13 cellular contexts compared by ENCODE assay signal in the genomic region with DNA sequence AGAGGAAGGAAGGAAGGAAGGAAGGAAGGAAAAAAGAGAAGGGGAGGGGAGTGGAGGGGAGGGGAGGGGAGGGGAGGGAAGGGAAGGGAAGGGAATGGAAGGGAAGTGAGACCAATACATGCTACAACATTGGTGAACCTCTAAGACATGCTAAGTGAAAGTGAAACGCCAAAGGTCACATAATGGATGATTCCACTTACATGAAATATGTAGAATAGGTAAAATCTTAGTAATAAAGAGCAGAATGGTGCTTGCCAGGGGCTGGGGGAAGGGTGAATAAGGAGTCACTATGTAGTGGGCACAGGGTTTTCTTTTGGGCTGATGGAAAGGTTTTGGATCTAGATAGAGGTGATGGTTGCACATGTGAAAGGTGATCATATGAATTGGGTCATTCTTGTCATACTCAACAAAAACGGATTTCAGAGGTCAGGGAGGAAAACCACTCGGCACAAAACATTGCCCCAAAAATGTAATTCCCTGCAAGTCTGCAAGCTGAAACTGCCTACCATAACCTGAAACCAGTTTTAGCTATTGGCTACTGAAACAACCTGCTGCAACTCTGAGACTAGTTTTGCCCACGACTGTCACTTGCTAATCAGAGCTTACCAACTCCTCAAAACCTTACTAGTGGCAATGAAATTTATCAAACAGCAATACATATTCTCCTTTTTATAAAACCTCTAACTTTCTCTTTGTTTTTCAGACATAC. TPM values are rescaled to one million over a fixed set of nuclear protein-coding genes. Genes with fewer than 3 reads are reported as not detected.
DNase-seq lines count a peak whose midpoint lies in the region; ATAC-seq and TF ChIP-seq lines count a peak whose summit lies in the region.
"Had no signal": no experiment of that assay in that cellular context is flagged by ENCODE, and none has a peak within 500 bp of the region (broad histone marks: within the 10 kb centered on the region; RNA-seq: fewer than 3 reads in every experiment).

No MANE protein-coding gene starts in this region.

- peaks cover 7% of the 10 kb centered on the region for H3K9me3 Mint-ChIP-seq in activated CD8-positive, alpha-beta memory T cell treated with anti-CD3 and anti-CD28 coated beads, Interleukin-2, amount 10 ng/mL, durations not matched to agents 7 days and 5 days (ENCODE audit: low read depth)
- peaks cover 4 to 24% (median 9%) of the 10 kb centered on the region in 11 donors for H3K9me3 Mint-ChIP-seq in naive thymus-derived CD4-positive, alpha-beta T cell

- peak; percentile 12 for ATAC-seq in activated CD8-positive, alpha-beta memory T cell treated with anti-CD3 and anti-CD28 coated beads, Interleukin-2, amount 10 ng/mL, durations not matched to agents 7 days and 5 days
- ATAC-seq in GM21526 (IDR thresholded peaks at IDR 0.05; ENCODE audit: low FRiP score, unreplicated experiment) (peak; percentile 78), HG03354 (IDR thresholded peaks at IDR 0.05; ENCODE audit: poor library complexity, severe bottlenecking, unreplicated experiment) (peak; percentile 75), lower lobe of right lung (no peak)
- no peak for ATAC-seq in naive thymus-derived CD4-positive, alpha-beta T cell

- H3K4me1 Mint-ChIP-seq in activated CD8-positive, alpha-beta memory T cell treated with anti-CD3 and anti-CD28 coated beads, Interleukin-2, amount 10 ng/mL, durations not matched to agents 7 days and 5 days: peaks cover 6% of the 10 kb centered on the region
- H3K4me1 Mint-ChIP-seq in naive thymus-derived CD4-positive, alpha-beta T cell: peaks cover 6 to 19% (median 13%) of the 10 kb centered on the region in 7 donors
- H3K4me1 Mint-ChIP-seq: nephron had no signal

- H3K4me3 Mint-ChIP-seq in activated CD8-positive, alpha-beta memory T cell treated with anti-CD3 and anti-CD28 coated beads, Interleukin-2, amount 10 ng/mL, durations not matched to agents 7 days and 5 days: peak overlapping the region; percentile 16
- peak overlapping the region in 6 of 10 donors; percentile 4 to 45 (median 10) for H3K4me3 Mint-ChIP-seq in naive thymus-derived CD4-positive, alpha-beta T cell
- H3K4me3 Mint-ChIP-seq: nephron, type B pancreatic cell had no signal

- H3K36me3 ChIP-seq in naive thymus-derived CD4-positive, alpha-beta T cell (ENCODE audit: control insufficient read depth in 2 of 3, insufficient read depth in 3 of 3, low read length in 3 of 3): no peaks in the 10 kb centered on the region
- no peaks in the 10 kb centered on the region for H3K36me3 ChIP-seq in lower lobe of right lung

- in situ Hi-C loops in GM13977 (cut with MboI; ENCODE audit: low pct_unique_long_range_greater_than_20kb, low sequenced_read_pairs, unreplicated experiment): no loop called here

- H3K36me3 Mint-ChIP-seq in activated CD8-positive, alpha-beta memory T cell treated with anti-CD3 and anti-CD28 coated beads, Interleukin-2, amount 10 ng/mL, durations not matched to agents 7 days and 5 days: no peaks in the 10 kb centered on the region
- H3K36me3 Mint-ChIP-seq in naive thymus-derived CD4-positive, alpha-beta T cell: peaks cover 7 to 29% (median 21%) of the 10 kb centered on the region in 5 donors
- H3K36me3 Mint-ChIP-seq: type B pancreatic cell had no signal

- H3K4me1 ChIP-seq in naive thymus-derived CD4-positive, alpha-beta T cell (ENCODE audit: control insufficient read depth in 2 of 2, insufficient read depth in 2 of 2, low read length in 2 of 2): no peaks in the 10 kb centered on the region
- H3K4me1 ChIP-seq in lower lobe of right lung: no peaks in the 10 kb centered on the region

- CTCF ChIA-PET in activated CD8-positive, alpha-beta memory T cell treated with anti-CD3 and anti-CD28 coated beads, Interleukin-2, amount 10 ng/mL, durations not matched to agents 7 days and 5 days (lab: Charles Lee): no interaction called here
- CTCF ChIA-PET in naive thymus-derived CD4-positive, alpha-beta T cell (lab: Charles Lee): interaction anchor here (0.6 kb wide), 1 partner anchor 13 kb away, joined by 4 read pairs; no protein-coding TSS in a partner anchor

- no peaks in the 10 kb centered on the region for H3K27me3 Mint-ChIP-seq in activated CD8-positive, alpha-beta memory T cell treated with anti-CD3 and anti-CD28 coated beads, Interleukin-2, amount 10 ng/mL, durations not matched to agents 7 days and 5 days
- H3K27me3 Mint-ChIP-seq in naive thymus-derived CD4-positive, alpha-beta T cell: no peaks in the 10 kb centered on the region
- H3K27me3 Mint-ChIP-seq: type B pancreatic cell had no signal

- no peak overlapping the region for H3K4me3 ChIP-seq in naive thymus-derived CD4-positive, alpha-beta T cell (ENCODE audit: low read length)
- H3K4me3 ChIP-seq in lower lobe of right lung: no peak overlapping the region

- peak overlapping the region; percentile 22 for H3K27ac Mint-ChIP-seq in activated CD8-positive, alpha-beta memory T cell treated with anti-CD3 and anti-CD28 coated beads, Interleukin-2, amount 10 ng/mL, durations not matched to agents 7 days and 5 days
- H3K27ac Mint-ChIP-seq in naive thymus-derived CD4-positive, alpha-beta T cell: peak overlapping the region in 6 of 9 donors; percentile 2 to 71 (median 26)
- H3K27ac Mint-ChIP-seq: nephron, type B pancreatic cell had no signal

- POLR2A ChIA-PET in naive thymus-derived CD4-positive, alpha-beta T cell (lab: Charles Lee): no interaction called here

- intact Hi-C loops in naive thymus-derived CD4-positive, alpha-beta T cell (cut with micrococcal nuclease): no loop called here
- intact Hi-C loops in lower lobe of right lung (cut with DNase I): no loop called here

- no peak for DNase-seq in activated CD8-positive, alpha-beta memory T cell treated with anti-CD3 and anti-CD28 coated beads, Interleukin-2, amount 10 ng/mL, durations not matched to agents 7 days and 5 days
- no peak for DNase-seq in activated CD8-positive, alpha-beta memory T cell treated with anti-CD3 and anti-CD28 coated beads, Interleukin-2, amount 50 U/mL, for 4 hours
- no peak for DNase-seq in naive thymus-derived CD4-positive, alpha-beta T cell
- DNase-seq in lower lobe of right lung (no peak), GM13977 (ENCODE audit: low spot score) (no peak), SHP77 (lab: John Stamatoyannopoulos, UW) (no peak)
- DNase-seq: activated effector memory CD4-positive, alpha-beta T cell treated with anti-CD3 and anti-CD28 coated beads, Interleukin-2, amount 50 U/mL, for 16 hours; NCI-H446; SW 1271 had no signal

- peaks cover 0 to 11% (median 0%) of the 10 kb centered on the region in 3 experiments for H3K9me3 ChIP-seq in naive thymus-derived CD4-positive, alpha-beta T cell (ENCODE audit: control insufficient read depth in 2 of 3, low read length in 3 of 3)
- no peaks in the 10 kb centered on the region for H3K9me3 ChIP-seq in lower lobe of right lung

- no peaks in the 10 kb centered on the region for H3K27me3 ChIP-seq in naive thymus-derived CD4-positive, alpha-beta T cell (ENCODE audit: control insufficient read depth in 2 of 2, insufficient read depth in 2 of 2, low read length in 2 of 2)
- no peaks in the 10 kb centered on the region for H3K27me3 ChIP-seq in lower lobe of right lung (ENCODE audit: low read depth)

- no peak for TF ChIP-seq CTCF in lower lobe of right lung (IDR thresholded peaks at IDR 0.05)
- TF ChIP-seq CTCF in GM13977 (IDR thresholded peaks at IDR 0.05; ENCODE audit: extremely low read depth, insufficient read depth, missing control alignments): no peak

- H3K27ac ChIP-seq in naive thymus-derived CD4-positive, alpha-beta T cell (ENCODE audit: low read depth, low read length): no peak overlapping the region
- H3K27ac ChIP-seq in lower lobe of right lung: no peak overlapping the region

RNA-seq across cellular contexts. Expression of gene CCDC141, which starts 59.2 kb away (rescaled TPM):
- 10 to 100 TPM in 1 of 2 experiments, 1 to 10 TPM in 1; 8.8 to 12.5 TPM for total RNA-seq in activated CD8-positive, alpha-beta memory T cell treated with anti-CD3 and anti-CD28 coated beads, Interleukin-2, amount 10 ng/mL, durations not matched to agents 7 days and 5 days
- total RNA-seq in naive thymus-derived CD4-positive, alpha-beta T cell: 10 to 100 TPM; 11.6 to 39.2 (median 35.1) TPM
- polyA plus RNA-seq in naive thymus-derived CD4-positive, alpha-beta T cell: 10 to 100 TPM in 1 of 2 donors, 1 to 10 TPM in 1; 8.2 to 16.7 TPM
- total RNA-seq in lower lobe of right lung: 40.5 TPM

Comparison
In these comparisons a context has a peak if more than half of its experiments do, and no peak if none do; other contexts are left out.
1. ATAC-seq: peak in activated CD8-positive, alpha-beta memory T cell treated with anti-CD3 and anti-CD28 coated beads, Interleukin-2, amount 10 ng/mL, durations not matched to agents 7 days and 5 days (single experiment), GM21526 (single experiment) and HG03354 (single experiment); none in naive thymus-derived CD4-positive, alpha-beta T cell (single experiment) and lower lobe of right lung (0 of 2).